In the genomic region with DNA sequence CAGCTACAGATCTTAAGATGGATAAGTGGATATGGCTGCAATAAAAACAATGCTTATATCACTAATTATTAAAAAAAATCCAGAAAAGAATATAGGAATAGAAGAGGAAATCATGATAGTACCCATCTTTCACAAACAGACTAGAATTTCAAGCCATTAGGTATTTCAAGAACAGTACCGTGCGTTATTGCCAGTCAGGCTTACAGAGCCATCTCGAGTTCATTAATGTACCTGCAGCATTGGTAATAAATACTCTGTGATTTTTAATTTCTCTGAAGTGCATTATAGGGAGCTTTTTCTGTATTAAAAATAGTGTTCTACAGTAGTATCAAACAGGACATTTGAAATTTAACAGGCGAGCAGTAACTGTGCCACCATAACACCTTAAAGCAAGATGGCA, we compare ENCODE assay signal across 17 cellular contexts. TPM values are rescaled to one million over a fixed set of nuclear protein-coding genes. Genes with fewer than 3 reads are reported as not detected.
"Had no signal": no experiment of that assay in that cellular context is flagged by ENCODE, and none has a peak within 500 bp of the region (broad histone marks: within the 10 kb centered on the region; RNA-seq: fewer than 3 reads in every experiment).

No MANE protein-coding gene starts in this region.

- H3K9me3 Mint-ChIP-seq: activated T-helper 1 cell treated with anti-CD3 and anti-CD28 coated beads, Interleukin-12 subunit alpha, Interleukin-12 subunit beta, Interleukin-2, Interleukin-4 antibody, amounts not matched to agents 30 ng/mL and 10 ng/mL and 1 ng/mL, durations not matched to agents 14 hours and 24 hours and 36 hours had no signal

- H3K4me1 Mint-ChIP-seq: naive thymus-derived CD4-positive, alpha-beta T cell had no signal

- H3K27me3 ChIP-seq: ascending aorta, colonic mucosa, neutrophil, sigmoid colon, suprapubic skin, upper lobe of left lung had no signal

- H3K9me3 ChIP-seq: ascending aorta, colonic mucosa, neutrophil, sigmoid colon, suprapubic skin, upper lobe of left lung had no signal

- H3K27ac ChIP-seq: ascending aorta, colonic mucosa, neutrophil, sigmoid colon, suprapubic skin, upper lobe of left lung had no signal

- H3K4me3 Mint-ChIP-seq: activated CD8-positive, alpha-beta T cell treated with anti-CD3 and anti-CD28 coated beads, Interleukin-2, amount 10 ng/mL, durations not matched to agents 7 days and 5 days; activated T-helper 1 cell treated with anti-CD3 and anti-CD28 coated beads, Interleukin-12 subunit alpha, Interleukin-12 subunit beta, Interleukin-2, Interleukin-4 antibody, amounts not matched to agents 30 ng/mL and 10 ng/mL and 1 ng/mL, durations not matched to agents 14 hours and 24 hours and 36 hours; naive thymus-derived CD4-positive, alpha-beta T cell had no signal

- DNase-seq: activated CD4-positive, alpha-beta T cell treated with anti-CD3 and anti-CD28 coated beads for 4 hours; activated CD8-positive, alpha-beta memory T cell treated with anti-CD3 and anti-CD28 coated beads, Interleukin-2, amount 50 U/mL, for 48 hours; activated CD8-positive, alpha-beta T cell treated with anti-CD3 and anti-CD28 coated beads, Interleukin-2, amount 10 ng/mL, durations not matched to agents 7 days and 5 days; activated naive CD4-positive, alpha-beta T cell; colonic mucosa; effector CD4-positive, alpha-beta T cell; kidney glomerular epithelial cell; naive thymus-derived CD4-positive, alpha-beta T cell; sigmoid colon; stimulated activated CD4-positive, alpha-beta T cell treated with anti-CD3 and anti-CD28 coated beads, Interleukin-12 subunit alpha, Interleukin-12 subunit beta, amount 100 ng/mL, for 4 hours; stimulated activated naive CD4-positive, alpha-beta T cell; upper lobe of left lung had no signal

- H3K4me1 ChIP-seq: ascending aorta, colonic mucosa, sigmoid colon, upper lobe of left lung had no signal

- ATAC-seq: activated CD8-positive, alpha-beta T cell treated with anti-CD3 and anti-CD28 coated beads, Interleukin-2, amount 10 ng/mL, durations not matched to agents 7 days and 5 days; naive thymus-derived CD4-positive, alpha-beta T cell had no signal

- H3K27ac Mint-ChIP-seq: activated CD8-positive, alpha-beta T cell treated with anti-CD3 and anti-CD28 coated beads, Interleukin-2, amount 10 ng/mL, durations not matched to agents 7 days and 5 days; activated T-helper 1 cell treated with anti-CD3 and anti-CD28 coated beads, Interleukin-12 subunit alpha, Interleukin-12 subunit beta, Interleukin-2, Interleukin-4 antibody, amounts not matched to agents 30 ng/mL and 10 ng/mL and 1 ng/mL, durations not matched to agents 14 hours and 24 hours and 36 hours; naive thymus-derived CD4-positive, alpha-beta T cell had no signal

- H3K36me3 ChIP-seq: colonic mucosa had no signal

- H3K4me3 ChIP-seq: ascending aorta, colonic mucosa, lung, sigmoid colon, suprapubic skin, upper lobe of left lung had no signal

RNA-seq across cellular contexts. Expression of a gene that starts 35.7 kb away (rescaled TPM):
- total RNA-seq: activated CD8-positive, alpha-beta T cell treated with anti-CD3 and anti-CD28 coated beads, Interleukin-2, amount 10 ng/mL, durations not matched to agents 7 days and 5 days had no signal
